Comparison of ENCODE assay signal across 11 cellular contexts in genomic region chr14:77044776-77045569, GRCh38. TPM values are rescaled to one million over a fixed set of nuclear protein-coding genes. Genes with fewer than 3 reads are reported as not detected.
A peak's percentile ranks its signal among the peaks of the same experiment; 100 is the strongest.
DNase-seq lines count a peak whose midpoint lies in the region; ATAC-seq and TF ChIP-seq lines count a peak whose summit lies in the region.
"Had no signal": no experiment of that assay in that cellular context is flagged by ENCODE, and none has a peak within 500 bp of the region (broad histone marks: within the 10 kb centered on the region; RNA-seq: fewer than 3 reads in every experiment).

No MANE protein-coding gene starts in this region.

- 18 to 27% (median 24%) methylated on average over 4 of the region's 4 CpGs for WGBS in heart left ventricle, 4 donors

- TF ChIP-seq POLR2A in heart left ventricle (IDR thresholded peaks at IDR 0.05), result no peak

- no peak overlapping the region for H3K4me3 Mint-ChIP-seq in Caco-2 (ENCODE audit: unreplicated experiment)
- no peak overlapping the region for H3K4me3 Mint-ChIP-seq in WTC11
- H3K4me3 Mint-ChIP-seq in activated CD4-positive, alpha-beta memory T cell treated with anti-CD3 and anti-CD28 coated beads, Interleukin-2, amount 10 ng/mL, durations not matched to agents 7 days and 5 days, result no peak overlapping the region

- no TSS peak for BruUV-seq in Caco-2 (replicated peaks; lab: Mats Ljungman, UMichigan)

- H3K27ac Mint-ChIP-seq in Caco-2 (ENCODE audit: unreplicated experiment), result no peak overlapping the region
- H3K27ac Mint-ChIP-seq in WTC11, result 0 out of 2 replicates have a peak overlapping the region, but pooled peaks have one; percentile 39
- no peak overlapping the region for H3K27ac Mint-ChIP-seq in activated CD4-positive, alpha-beta memory T cell treated with anti-CD3 and anti-CD28 coated beads, Interleukin-2, amount 10 ng/mL, durations not matched to agents 7 days and 5 days

- H3K9me3 Mint-ChIP-seq in Caco-2 (ENCODE audit: unreplicated experiment) (no peaks in the 10 kb centered on the region), WTC11 (no peaks in the 10 kb centered on the region)
- no peaks in the 10 kb centered on the region for H3K9me3 Mint-ChIP-seq in activated CD4-positive, alpha-beta memory T cell treated with anti-CD3 and anti-CD28 coated beads, Interleukin-2, amount 10 ng/mL, durations not matched to agents 7 days and 5 days
- H3K9me3 Mint-ChIP-seq: naive B cell had no signal

- H3K4me1 Mint-ChIP-seq in Caco-2 (ENCODE audit: low read depth, unreplicated experiment) (peaks cover 35% of the 10 kb centered on the region), WTC11 (peaks cover 52% of the 10 kb centered on the region)
- H3K4me1 Mint-ChIP-seq in activated CD4-positive, alpha-beta memory T cell treated with anti-CD3 and anti-CD28 coated beads, Interleukin-2, amount 10 ng/mL, durations not matched to agents 7 days and 5 days, result peaks cover 61% of the 10 kb centered on the region

- TF ChIP-seq CTCF in Caco-2 (IDR thresholded peaks at IDR 0.05; ENCODE audit: insufficient read depth in 1 of 2, low read depth in 1 of 2, low read length in 1 of 2, severe bottlenecking in 1 of 2, unreplicated experiment in 1 of 2) (no peak), WTC11 (IDR thresholded peaks at IDR 0.05) (no peak), heart left ventricle (IDR thresholded peaks at IDR 0.05) (no peak)

- H3K9me3 ChIP-seq in Caco-2 (no peaks in the 10 kb centered on the region), heart left ventricle (no peaks in the 10 kb centered on the region)

- no peaks in the 10 kb centered on the region for H3K36me3 ChIP-seq in Caco-2 (ENCODE audit: control insufficient read depth, insufficient read depth, low read length)
- H3K36me3 ChIP-seq in heart left ventricle, result no peaks in the 10 kb centered on the region
- H3K36me3 ChIP-seq in rectal smooth muscle tissue (ENCODE audit: control insufficient read depth, insufficient read depth, low read length), result no peaks in the 10 kb centered on the region

- H3K36me3 Mint-ChIP-seq in Caco-2 (ENCODE audit: insufficient read depth, unreplicated experiment), result no peaks in the 10 kb centered on the region
- no peaks in the 10 kb centered on the region for H3K36me3 Mint-ChIP-seq in WTC11
- H3K36me3 Mint-ChIP-seq in activated CD4-positive, alpha-beta memory T cell treated with anti-CD3 and anti-CD28 coated beads, Interleukin-2, amount 10 ng/mL, durations not matched to agents 7 days and 5 days (ENCODE audit: low read depth), result no peaks in the 10 kb centered on the region
- H3K36me3 Mint-ChIP-seq: naive B cell had no signal

- POLR2A ChIA-PET in Caco-2 (lab: Charles Lee) (interaction anchor here (0.5 to 1.0 kb wide), 3 partner anchors 11 to 1173 kb away, joined by 3 to 6 read pairs (median 5); no protein-coding TSS in a partner anchor), WTC11 (lab: Charles Lee) (interaction anchor here (0.7 to 1.0 kb wide), 3 partner anchors 11 to 16 kb away, joined by 3 to 5 read pairs (median 4); no protein-coding TSS in a partner anchor)
- POLR2A ChIA-PET in activated CD4-positive, alpha-beta memory T cell treated with anti-CD3 and anti-CD28 coated beads, Interleukin-2, amount 10 ng/mL, durations not matched to agents 7 days and 5 days (lab: Charles Lee), result interaction anchor here (1.2 to 13.0 kb wide), 3 partner anchors 17 to 91 kb away, joined by 4 to 229 read pairs (median 5); partner anchors contain the start of gene IRF2BPL

- no peak overlapping the region for H3K9ac ChIP-seq in rectal smooth muscle tissue (ENCODE audit: low read length)
- H3K9ac ChIP-seq: KMS-11 had no signal

- no peaks in the 10 kb centered on the region for H3K27me3 Mint-ChIP-seq in Caco-2 (ENCODE audit: insufficient read depth, unreplicated experiment)
- no peaks in the 10 kb centered on the region; the same call in 1 of the 2 replicates for H3K27me3 Mint-ChIP-seq in WTC11 (ENCODE audit: low read depth)
- peaks cover 3% of the 10 kb centered on the region for H3K27me3 Mint-ChIP-seq in activated CD4-positive, alpha-beta memory T cell treated with anti-CD3 and anti-CD28 coated beads, Interleukin-2, amount 10 ng/mL, durations not matched to agents 7 days and 5 days
- H3K27me3 Mint-ChIP-seq: naive B cell had no signal

- H3K4me3 ChIP-seq in Caco-2 (ENCODE audit: low read depth, low read length) (no peak overlapping the region), heart left ventricle (no peak overlapping the region), rectal smooth muscle tissue (ENCODE audit: low read length) (no peak overlapping the region)

- CTCF ChIA-PET in Caco-2 (lab: Charles Lee), result interaction anchor here (0.9 to 1.8 kb wide), 6 partner anchors 9 to 131 kb away, joined by 3 to 8 read pairs (median 4); no protein-coding TSS in a partner anchor
- CTCF ChIA-PET in WTC11 (lab: Charles Lee), result interaction anchor here (0.6 to 3.5 kb wide), 17 partner anchors 11 to 172 kb away, joined by 3 to 16 read pairs (median 5); no protein-coding TSS in a partner anchor
- CTCF ChIA-PET in activated CD4-positive, alpha-beta memory T cell treated with anti-CD3 and anti-CD28 coated beads, Interleukin-2, amount 10 ng/mL, durations not matched to agents 7 days and 5 days (lab: Charles Lee), result interaction anchor here (0.9 to 2.1 kb wide), 6 partner anchors 10 to 170 kb away, joined by 3 to 9 read pairs (median 3); no protein-coding TSS in a partner anchor

- no peaks in the 10 kb centered on the region for H3K27me3 ChIP-seq in Caco-2 (replicated peaks; ENCODE audit: control insufficient read depth, insufficient read depth, low read length)
- H3K27me3 ChIP-seq in heart left ventricle, result no peaks in the 10 kb centered on the region
- H3K27me3 ChIP-seq in rectal smooth muscle tissue (ENCODE audit: control insufficient read depth, insufficient read depth, low read length), result no peaks in the 10 kb centered on the region

- DNase-seq in Caco-2 (peak; percentile 67 to 71), WTC11 (ENCODE audit: low spot score) (no peak), heart left ventricle (peak in 4 of 5 donors; percentile 46 to 80 (median 68)), COR-L47 (lab: John Stamatoyannopoulos, UW) (no peak)
- DNase-seq in activated CD4-positive, alpha-beta memory T cell treated with anti-CD3 and anti-CD28 coated beads, Interleukin-2, amount 10 ng/mL, durations not matched to agents 7 days and 5 days, result no peak
- no peak for DNase-seq in activated CD4-positive, CD25-positive, alpha-beta regulatory T cell (lab: John Stamatoyannopoulos, UW)
- DNase-seq: amniotic stem cell, naive B cell had no signal

- intact Hi-C loops in Caco-2 (cut with micrococcal nuclease; ENCODE audit: unreplicated experiment), result loop anchor here (1.0 to 5.0 kb wide), 4 partner anchors 11 to 78 kb away; partner anchors contain the start of gene IRF2BPL
- intact Hi-C loops in heart left ventricle (cut with DNase I), result loop anchor here in 5 of 10 donors (2.0 to 5.0 kb wide), 3 partner anchors 16 to 88 kb away; partner anchors contain the start of gene IRF2BPL (in 2 of the 5)

- peaks cover 43% of the 10 kb centered on the region for H3K4me1 ChIP-seq in Caco-2
- peaks cover 30 to 82% (median 64%) of the 10 kb centered on the region in 12 donors for H3K4me1 ChIP-seq in heart left ventricle
- H3K4me1 ChIP-seq in rectal smooth muscle tissue (ENCODE audit: control insufficient read depth, insufficient read depth, low read length), result peaks cover 54% of the 10 kb centered on the region

- H3K27ac ChIP-seq in heart left ventricle, result peak overlapping the region; percentile 92 to 99 (median 97)
- H3K27ac ChIP-seq in rectal smooth muscle tissue (ENCODE audit: low read depth, low read length), result peak overlapping the region; percentile 84

- ATAC-seq in WTC11 (peak; percentile 24), heart left ventricle (peak in 2 of 4 donors; percentile 3 to 8), GM19452 (IDR thresholded peaks at IDR 0.05; ENCODE audit: unreplicated experiment) (no peak)

TF ChIP-seq in WTC11, 78 proteins besides CTCF, POLR2A, EP300 and RAD21 (continues in another document):
- TF ChIP-seq SMAD3 (CRISPR knock-in tag; IDR thresholded peaks at IDR 0.05; ENCODE audit: borderline replicate concordance), result no peak
- TF ChIP-seq NR3C1 (CRISPR knock-in tag; conservative IDR thresholded peaks at IDR 0.05; ENCODE audit: low read depth), result no peak
- TF ChIP-seq IRF1 (CRISPR knock-in tag; IDR thresholded peaks at IDR 0.05), result no peak
- peak; percentile 73; the same call in 1 of the 2 replicates for TF ChIP-seq TEAD1 (CRISPR knock-in tag; IDR thresholded peaks at IDR 0.05)
- TF ChIP-seq ZNF219 (CRISPR knock-in tag; IDR thresholded peaks at IDR 0.05; ENCODE audit: borderline replicate concordance), result no peak
- TF ChIP-seq NFYB (CRISPR knock-in tag; conservative IDR thresholded peaks at IDR 0.05; ENCODE audit: low read depth), result no peak
- no peak for TF ChIP-seq TEAD4 (CRISPR knock-in tag; IDR thresholded peaks at IDR 0.05)
- TF ChIP-seq ZBTB21 (CRISPR knock-in tag; IDR thresholded peaks at IDR 0.05; ENCODE audit: borderline replicate concordance), result no peak

RNA-seq across cellular contexts. Expression of gene IRF2BPL, which starts 16.5 kb away (rescaled TPM):
- 24.1 and 24.7 TPM in 2 replicates for total RNA-seq in Caco-2 (2022)
- total RNA-seq in WTC11 (2021), result 106 to 126 TPM (median 110 TPM) in 3 replicates
- 10 to 100 TPM; 31.7 to 59.2 (median 36.7) TPM for total RNA-seq in heart left ventricle
- 10 to 100 TPM in 1 of 2 donors, 1 to 10 TPM in 1; 7.5 to 24.4 TPM for polyA plus RNA-seq in heart left ventricle
- total RNA-seq in activated CD4-positive, alpha-beta memory T cell treated with anti-CD3 and anti-CD28 coated beads, Interleukin-2, amount 10 ng/mL, durations not matched to agents 7 days and 5 days, result 10 to 100 TPM; 39.0 to 39.3 TPM

RNA-seq across cellular contexts. Expression of gene CIPC, which starts 53.1 kb away (rescaled TPM):
- 12.8 and 15.4 TPM in 2 replicates for total RNA-seq in Caco-2 (2022)
- total RNA-seq in WTC11 (2021), result 22.5 to 25.4 TPM (median 24.2 TPM) in 3 replicates
- 10 to 100 TPM; 44.5 to 85.9 (median 66.7) TPM for total RNA-seq in heart left ventricle
- polyA plus RNA-seq in heart left ventricle, result 10 to 100 TPM; 10.9 to 27.0 TPM
- 10 to 100 TPM in 1 of 2 experiments, 1 to 10 TPM in 1; 9.6 to 12.8 TPM for total RNA-seq in activated CD4-positive, alpha-beta memory T cell treated with anti-CD3 and anti-CD28 coated beads, Interleukin-2, amount 10 ng/mL, durations not matched to agents 7 days and 5 days

Comparison
In these comparisons a context has a peak if more than half of its experiments do, and no peak if none do; other contexts are left out.
1. DNase-seq: peak in Caco-2 (2 of 2) and heart left ventricle (4 of 5); none in WTC11 (single experiment), COR-L47 (single experiment), activated CD4-positive, alpha-beta memory T cell treated with anti-CD3 and anti-CD28 coated beads, Interleukin-2, amount 10 ng/mL, durations not matched to agents 7 days and 5 days (single experiment) and activated CD4-positive, CD25-positive, alpha-beta regulatory T cell (0 of 4).